1 cellular context compared by ENCODE assay signal in the genomic region with DNA sequence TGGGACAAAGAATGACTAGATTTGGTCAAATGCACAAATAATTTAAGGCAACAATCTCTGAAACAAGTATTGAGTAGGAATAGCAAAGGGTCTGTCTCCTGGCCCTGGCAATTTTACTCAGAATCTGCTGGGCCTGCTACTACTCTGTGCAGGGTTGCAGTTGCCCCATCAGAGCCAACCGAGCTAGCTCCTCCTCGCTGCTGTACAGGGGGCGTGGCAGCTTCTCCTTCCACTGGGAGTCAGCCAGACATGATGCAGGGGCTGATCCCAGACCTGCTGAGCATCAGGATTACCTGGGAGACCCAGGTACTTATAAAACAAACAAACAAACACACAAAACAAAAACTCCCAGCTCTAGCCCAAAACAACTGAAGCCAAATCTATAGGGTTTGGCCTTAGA.
TF ChIP-seq lines count a peak whose summit lies in the region.

No MANE protein-coding gene starts in this region.

TF ChIP-seq in HCT116, 20 proteins besides CTCF, POLR2A, EP300 and RAD21 (continued from another document):
- TF ChIP-seq, protein P1, sequence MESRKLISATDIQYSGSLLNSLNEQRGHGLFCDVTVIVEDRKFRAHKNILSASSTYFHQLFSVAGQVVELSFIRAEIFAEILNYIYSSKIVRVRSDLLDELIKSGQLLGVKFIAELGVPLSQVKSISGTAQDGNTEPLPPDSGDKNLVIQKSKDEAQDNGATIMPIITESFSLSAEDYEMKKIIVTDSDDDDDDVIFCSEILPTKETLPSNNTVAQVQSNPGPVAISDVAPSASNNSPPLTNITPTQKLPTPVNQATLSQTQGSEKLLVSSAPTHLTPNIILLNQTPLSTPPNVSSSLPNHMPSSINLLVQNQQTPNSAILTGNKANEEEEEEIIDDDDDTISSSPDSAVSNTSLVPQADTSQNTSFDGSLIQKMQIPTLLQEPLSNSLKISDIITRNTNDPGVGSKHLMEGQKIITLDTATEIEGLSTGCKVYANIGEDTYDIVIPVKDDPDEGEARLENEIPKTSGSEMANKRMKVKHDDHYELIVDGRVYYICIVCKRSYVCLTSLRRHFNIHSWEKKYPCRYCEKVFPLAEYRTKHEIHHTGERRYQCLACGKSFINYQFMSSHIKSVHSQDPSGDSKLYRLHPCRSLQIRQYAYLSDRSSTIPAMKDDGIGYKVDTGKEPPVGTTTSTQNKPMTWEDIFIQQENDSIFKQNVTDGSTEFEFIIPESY (IDR thresholded peaks at IDR 0.05; ENCODE audit: extremely low read depth, insufficient replicate concordance, low read length), result no peak
- no peak for TF ChIP-seq JUND (IDR thresholded peaks at IDR 0.05)
- no peak for TF ChIP-seq CBX3 (IDR thresholded peaks at IDR 0.05; ENCODE audit: low read depth)
- TF ChIP-seq YY1 (IDR thresholded peaks at IDR 0.05; ENCODE audit: extremely low read depth, insufficient replicate concordance, low read depth, low read length), result no peak
- TF ChIP-seq, protein P2, sequence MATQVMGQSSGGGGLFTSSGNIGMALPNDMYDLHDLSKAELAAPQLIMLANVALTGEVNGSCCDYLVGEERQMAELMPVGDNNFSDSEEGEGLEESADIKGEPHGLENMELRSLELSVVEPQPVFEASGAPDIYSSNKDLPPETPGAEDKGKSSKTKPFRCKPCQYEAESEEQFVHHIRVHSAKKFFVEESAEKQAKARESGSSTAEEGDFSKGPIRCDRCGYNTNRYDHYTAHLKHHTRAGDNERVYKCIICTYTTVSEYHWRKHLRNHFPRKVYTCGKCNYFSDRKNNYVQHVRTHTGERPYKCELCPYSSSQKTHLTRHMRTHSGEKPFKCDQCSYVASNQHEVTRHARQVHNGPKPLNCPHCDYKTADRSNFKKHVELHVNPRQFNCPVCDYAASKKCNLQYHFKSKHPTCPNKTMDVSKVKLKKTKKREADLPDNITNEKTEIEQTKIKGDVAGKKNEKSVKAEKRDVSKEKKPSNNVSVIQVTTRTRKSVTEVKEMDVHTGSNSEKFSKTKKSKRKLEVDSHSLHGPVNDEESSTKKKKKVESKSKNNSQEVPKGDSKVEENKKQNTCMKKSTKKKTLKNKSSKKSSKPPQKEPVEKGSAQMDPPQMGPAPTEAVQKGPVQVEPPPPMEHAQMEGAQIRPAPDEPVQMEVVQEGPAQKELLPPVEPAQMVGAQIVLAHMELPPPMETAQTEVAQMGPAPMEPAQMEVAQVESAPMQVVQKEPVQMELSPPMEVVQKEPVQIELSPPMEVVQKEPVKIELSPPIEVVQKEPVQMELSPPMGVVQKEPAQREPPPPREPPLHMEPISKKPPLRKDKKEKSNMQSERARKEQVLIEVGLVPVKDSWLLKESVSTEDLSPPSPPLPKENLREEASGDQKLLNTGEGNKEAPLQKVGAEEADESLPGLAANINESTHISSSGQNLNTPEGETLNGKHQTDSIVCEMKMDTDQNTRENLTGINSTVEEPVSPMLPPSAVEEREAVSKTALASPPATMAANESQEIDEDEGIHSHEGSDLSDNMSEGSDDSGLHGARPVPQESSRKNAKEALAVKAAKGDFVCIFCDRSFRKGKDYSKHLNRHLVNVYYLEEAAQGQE (IDR thresholded peaks at IDR 0.05; ENCODE audit: low read depth), result no peak
- TF ChIP-seq, protein P3, sequence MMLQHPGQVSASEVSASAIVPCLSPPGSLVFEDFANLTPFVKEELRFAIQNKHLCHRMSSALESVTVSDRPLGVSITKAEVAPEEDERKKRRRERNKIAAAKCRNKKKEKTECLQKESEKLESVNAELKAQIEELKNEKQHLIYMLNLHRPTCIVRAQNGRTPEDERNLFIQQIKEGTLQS (IDR thresholded peaks at IDR 0.05), result no peak
- TF ChIP-seq TCF7L2 (IDR thresholded peaks at IDR 0.05; ENCODE audit: borderline replicate concordance, extremely low read depth, insufficient read depth, insufficient read length), result no peak
- no peak for TF ChIP-seq EGR1 (IDR thresholded peaks at IDR 0.05; ENCODE audit: low read depth)
- no peak for TF ChIP-seq CEBPB (IDR thresholded peaks at IDR 0.05; ENCODE audit: low read depth)
TF ChIP-seq in HCT116: peak in this region for 0.
